In genomic region chr20:62924567-62925419, GRCh38 we compare ENCODE assay signal across 8 cellular contexts. TPM values are rescaled to one million over a fixed set of nuclear protein-coding genes. Genes with fewer than 3 reads are reported as not detected.
DNase-seq lines count a peak whose midpoint lies in the region; ATAC-seq lines count a peak whose summit lies in the region.

No MANE protein-coding gene starts in this region.

- peaks cover 67% of the 10 kb centered on the region for H3K4me1 ChIP-seq in muscle layer of colon (ENCODE audit: insufficient read depth, low read length)

- H3K9ac ChIP-seq in muscle layer of colon (ENCODE audit: low read length): peak overlapping the region; percentile 82

- no peaks in the 10 kb centered on the region for H3K9me3 ChIP-seq in muscle layer of colon (ENCODE audit: low read length)

- DNase-seq in SIG-M5 treated with dmso at 0.1 percent for 504 hours (lab: John Stamatoyannopoulos, UW; ENCODE audit: unreplicated experiment) (peak; percentile 70), SIG-M5 (lab: John Stamatoyannopoulos, UW) (no peak), RKO (ENCODE audit: low spot score) (peak; percentile 54), dermis blood vessel endothelial cell (peak; percentile 55), CD1c-positive myeloid dendritic cell (ENCODE audit: extremely low spot score) (no peak), SK-N-DZ (ENCODE audit: low spot score) (no peak)

- peak overlapping the region; percentile 85 for H3K27ac ChIP-seq in muscle layer of colon (ENCODE audit: low read depth, low read length)

- no peak for ATAC-seq in GM18519 (IDR thresholded peaks at IDR 0.05; ENCODE audit: low FRiP score, unreplicated experiment)

- H3K4me3 ChIP-seq in muscle layer of colon (ENCODE audit: low read depth in 1 of 2, low read length in 2 of 2): peak overlapping the region; percentile 89 to 90

- no peaks in the 10 kb centered on the region for H3K36me3 ChIP-seq in muscle layer of colon (ENCODE audit: insufficient read depth, low read length)

- H3K27me3 ChIP-seq in muscle layer of colon (ENCODE audit: control insufficient read depth in 1 of 2, insufficient read depth in 2 of 2, low read length in 2 of 2): no peaks in the 10 kb centered on the region

RNA-seq across cellular contexts. Expression of gene DIDO1, which starts 1.5 kb away (rescaled TPM):
- 47.5 and 56.2 TPM in 2 replicates for total RNA-seq in dermis blood vessel endothelial cell
- polyA plus RNA-seq in SK-N-DZ (2014; cell fraction: cytosol; rRNA removed): 66.0 and 80.4 TPM in 2 replicates
- 235 and 328 TPM in 2 replicates for polyA plus RNA-seq in SK-N-DZ (2014; cell fraction: nucleus; rRNA removed)

RNA-seq across cellular contexts. Expression of gene GID8, which starts 13.2 kb away (rescaled TPM):
- 43.4 and 43.7 TPM in 2 replicates for total RNA-seq in dermis blood vessel endothelial cell
- 65.3 and 72.2 TPM in 2 replicates for polyA plus RNA-seq in SK-N-DZ (2014; cell fraction: cytosol; rRNA removed)
- 44.4 and 51.3 TPM in 2 replicates for polyA plus RNA-seq in SK-N-DZ (2014; cell fraction: nucleus; rRNA removed)

RNA-seq across cellular contexts. Expression of gene SLC17A9, which starts 27.7 kb away (rescaled TPM):
- total RNA-seq in dermis blood vessel endothelial cell: 9.0 and 11.8 TPM in 2 replicates
- polyA plus RNA-seq in SK-N-DZ (2014; cell fraction: cytosol; rRNA removed): 1.1 and 1.5 TPM in 2 replicates
- 4.9 and 6.9 TPM in 2 replicates for polyA plus RNA-seq in SK-N-DZ (2014; cell fraction: nucleus; rRNA removed)

Comparison
In these comparisons a context has a peak if more than half of its experiments do, and no peak if none do; other contexts are left out.
1. DNase-seq: peak in SIG-M5 treated with dmso at 0.1 percent for 504 hours (single experiment), RKO (single experiment) and dermis blood vessel endothelial cell (single experiment); none in SIG-M5 (single experiment), CD1c-positive myeloid dendritic cell (single experiment) and SK-N-DZ (single experiment).